15 cellular contexts compared by ENCODE assay signal in the genomic region with DNA sequence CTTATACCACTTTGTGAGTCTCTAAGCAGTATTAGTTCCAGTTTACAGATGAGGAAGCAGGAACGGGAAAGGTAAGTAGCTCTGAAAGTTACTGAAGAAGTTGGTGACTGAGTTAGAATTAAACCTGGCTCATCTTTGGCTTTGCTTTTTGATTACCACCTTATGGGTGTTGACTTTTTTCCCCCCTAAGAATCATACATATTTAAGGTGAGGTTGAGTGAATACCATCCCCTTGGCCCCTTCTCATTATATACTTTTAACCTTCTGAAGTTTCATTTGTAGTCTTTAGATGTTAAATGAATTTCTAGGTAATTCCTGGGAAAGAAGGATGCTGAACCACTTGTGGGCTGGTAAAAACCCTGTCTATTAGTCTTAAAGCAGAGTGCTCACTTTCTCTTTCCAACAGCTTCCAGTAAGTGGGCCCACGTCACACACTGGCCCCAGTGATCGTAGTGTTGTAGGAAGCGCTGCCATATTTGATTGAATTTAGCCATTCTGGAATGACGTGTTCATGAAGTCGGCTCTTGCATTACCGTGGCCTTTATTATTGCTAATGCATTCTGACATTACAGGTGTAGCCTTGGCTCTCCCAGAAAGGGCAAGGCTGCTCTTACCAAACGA.
"Had no signal": no experiment of that assay in that cellular context is flagged by ENCODE, and none has a peak within 500 bp of the region (broad histone marks: within the 10 kb centered on the region; RNA-seq: fewer than 3 reads in every experiment).

No MANE protein-coding gene starts in this region.

- H3K27ac Mint-ChIP-seq: activated T-helper 1 cell treated with anti-CD3 and anti-CD28 coated beads, Interleukin-12 subunit alpha, Interleukin-12 subunit beta, Interleukin-2, Interleukin-4 antibody, amounts not matched to agents 30 ng/mL and 10 ng/mL and 1 ng/mL, durations not matched to agents 14 hours and 24 hours and 36 hours had no signal

- DNase-seq: activated CD4-positive, alpha-beta T cell treated with anti-CD3 and anti-CD28 coated beads, Interleukin-2, amount 50 U/mL, for 4 hours; activated naive CD4-positive, alpha-beta T cell; left ventricle myocardium inferior; mesenchymal stem cell; naive thymus-derived CD8-positive, alpha-beta T cell; posterior cingulate gyrus; stimulated activated naive CD4-positive, alpha-beta T cell; T-helper 9 cell; upper lobe of left lung had no signal

- H3K4me3 ChIP-seq: esophagus muscularis mucosa, hepatocyte, left ventricle myocardium inferior, upper lobe of left lung had no signal

- ATAC-seq: activated CD4-positive, CD25-positive, alpha-beta regulatory T cell treated with anti-CD3 and anti-CD28 coated beads, Interleukin-2, amount 50 U/mL, for 24 hours; naive thymus-derived CD8-positive, alpha-beta T cell had no signal

- H3K9me3 ChIP-seq: esophagus muscularis mucosa, left ventricle myocardium inferior, upper lobe of left lung had no signal

- H3K36me3 ChIP-seq: esophagus muscularis mucosa, left ventricle myocardium inferior, upper lobe of left lung had no signal

- H3K27ac ChIP-seq: hepatocyte, left ventricle myocardium inferior had no signal

- H3K27me3 Mint-ChIP-seq: naive thymus-derived CD8-positive, alpha-beta T cell had no signal

- H3K4me3 Mint-ChIP-seq: activated T-helper 1 cell treated with anti-CD3 and anti-CD28 coated beads, Interleukin-12 subunit alpha, Interleukin-12 subunit beta, Interleukin-2, Interleukin-4 antibody, amounts not matched to agents 30 ng/mL and 10 ng/mL and 1 ng/mL, durations not matched to agents 14 hours and 24 hours and 36 hours; naive thymus-derived CD8-positive, alpha-beta T cell had no signal

- FAIRE-seq: colon, keratinocyte had no signal

- H3K27me3 ChIP-seq: esophagus muscularis mucosa, hepatocyte, upper lobe of left lung had no signal

- H3K9me3 Mint-ChIP-seq: activated T-helper 1 cell treated with anti-CD3 and anti-CD28 coated beads, Interleukin-12 subunit alpha, Interleukin-12 subunit beta, Interleukin-2, Interleukin-4 antibody, amounts not matched to agents 30 ng/mL and 10 ng/mL and 1 ng/mL, durations not matched to agents 14 hours and 24 hours and 36 hours; naive thymus-derived CD8-positive, alpha-beta T cell had no signal
